ENCODE assay signal across 9 cellular contexts in the genomic region with DNA sequence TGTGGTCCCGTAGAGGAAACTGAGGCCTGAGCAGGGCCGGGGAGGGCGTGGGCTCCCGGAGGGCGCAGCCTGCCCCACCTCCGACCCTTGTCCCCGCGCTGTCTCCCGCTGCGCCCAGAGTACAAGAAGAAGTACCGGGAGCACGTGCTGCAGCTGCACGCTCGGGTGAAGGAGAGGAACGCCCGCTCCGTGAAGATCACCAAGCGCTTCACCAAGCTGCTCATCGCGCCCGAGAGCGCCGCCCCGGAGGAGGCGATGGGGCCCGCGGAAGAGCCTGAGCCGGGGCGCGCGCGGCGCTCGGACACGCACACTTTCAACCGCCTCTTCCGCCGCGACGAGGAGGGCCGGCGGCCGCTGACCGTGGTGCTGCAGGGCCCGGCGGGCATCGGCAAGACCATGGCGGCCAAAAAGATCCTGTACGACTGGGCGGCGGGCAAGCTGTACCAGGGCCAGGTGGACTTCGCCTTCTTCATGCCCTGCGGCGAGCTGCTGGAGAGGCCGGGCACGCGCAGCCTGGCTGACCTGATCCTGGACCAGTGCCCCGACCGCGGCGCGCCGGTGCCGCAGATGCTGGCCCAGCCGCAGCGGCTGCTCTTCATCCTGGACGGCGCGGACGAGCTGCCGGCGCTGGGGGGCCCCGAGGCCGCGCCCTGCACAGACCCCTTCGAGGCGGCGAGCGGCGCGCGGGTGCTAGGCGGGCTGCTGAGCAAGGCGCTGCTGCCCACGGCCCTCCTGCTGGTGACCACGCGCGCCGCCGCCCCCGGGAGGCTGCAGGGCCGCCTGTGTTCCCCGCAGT. TPM values are rescaled to one million over a fixed set of nuclear protein-coding genes. Genes with fewer than 3 reads are reported as not detected.
A peak's percentile ranks its signal among the peaks of the same experiment; 100 is the strongest.
DNase-seq lines count a peak whose midpoint lies in the region; ATAC-seq and TF ChIP-seq lines count a peak whose summit lies in the region.
"Had no signal": no experiment of that assay in that cellular context is flagged by ENCODE, and none has a peak within 500 bp of the region (broad histone marks: within the 10 kb centered on the region; RNA-seq: fewer than 3 reads in every experiment).

No MANE protein-coding gene starts in this region.

- H3K36me3 Mint-ChIP-seq in MCF 10A (ENCODE audit: insufficient read depth, unreplicated experiment) = no peaks in the 10 kb centered on the region
- peaks cover 25% of the 10 kb centered on the region for H3K36me3 Mint-ChIP-seq in activated T-helper 17 cell treated with anti-CD3 and anti-CD28 coated beads, Interleukin-2, amount 50 U/mL, for 72 hours (ENCODE audit: low read depth)

- H3K4me3 Mint-ChIP-seq in MCF 10A (ENCODE audit: unreplicated experiment) = no peak overlapping the region
- H3K4me3 Mint-ChIP-seq in activated T-helper 17 cell treated with anti-CD3 and anti-CD28 coated beads, Interleukin-2, amount 50 U/mL, for 72 hours = peak overlapping the region; percentile 71
- H3K4me3 Mint-ChIP-seq: nephron had no signal

- H3K4me1 ChIP-seq in iPS-15b (ENCODE audit: control insufficient read depth, insufficient read depth, low read length) = peaks cover under 1% of the 10 kb centered on the region

- H3K27me3 ChIP-seq in iPS-15b (ENCODE audit: control insufficient read depth, insufficient read depth, low read length) = peaks cover 51% of the 10 kb centered on the region

- H3K4me1 Mint-ChIP-seq in MCF 10A (ENCODE audit: insufficient read depth, unreplicated experiment) = peaks cover 6% of the 10 kb centered on the region
- H3K4me1 Mint-ChIP-seq in activated T-helper 17 cell treated with anti-CD3 and anti-CD28 coated beads, Interleukin-2, amount 50 U/mL, for 72 hours = peaks cover 30% of the 10 kb centered on the region

- peaks cover 54% of the 10 kb centered on the region for H3K27me3 Mint-ChIP-seq in MCF 10A (ENCODE audit: insufficient read depth, unreplicated experiment)
- H3K27me3 Mint-ChIP-seq in activated T-helper 17 cell treated with anti-CD3 and anti-CD28 coated beads, Interleukin-2, amount 50 U/mL, for 72 hours = peaks cover 5% of the 10 kb centered on the region

- intact Hi-C loops in MCF 10A (cut with micrococcal nuclease) = no loop called here

- BruUV-seq in MCF 10A (replicated peaks; lab: Mats Ljungman, UMichigan) = no TSS peak

- CTCF ChIA-PET in MCF 10A (lab: Yijun Ruan, JAX) = interaction anchor here (1.1 to 1.6 kb wide), 2 partner anchors 37 kb away, joined by 3 to 4 read pairs; no protein-coding TSS in a partner anchor

- no peaks in the 10 kb centered on the region for H3K9me3 Mint-ChIP-seq in MCF 10A (ENCODE audit: unreplicated experiment)
- H3K9me3 Mint-ChIP-seq in activated T-helper 17 cell treated with anti-CD3 and anti-CD28 coated beads, Interleukin-2, amount 50 U/mL, for 72 hours = peaks cover 4% of the 10 kb centered on the region

- POLR2A ChIA-PET in MCF 10A (lab: Yijun Ruan, JAX) = interaction anchor here (0.7 kb wide), 1 partner anchor 44 kb away, joined by 4 read pairs; a partner anchor contains a TSS

- H3K36me3 ChIP-seq in iPS-15b (ENCODE audit: control insufficient read depth, insufficient read depth, low read length) = no peaks in the 10 kb centered on the region

- H3K9me3 ChIP-seq in iPS-15b (ENCODE audit: control insufficient read depth, insufficient read depth, low read length) = no peaks in the 10 kb centered on the region

- DNase-seq in T47D (ENCODE audit: low read depth in 1 of 2, low spot score in 1 of 2) (peak; percentile 59 to 70), MCF 10A (ENCODE audit: unreplicated experiment) (no peak), pons (ENCODE audit: low spot score) (no peak), T-helper 9 cell (no peak), epidermal melanocyte (ENCODE audit: insufficient read length, low spot score) (no peak)
- DNase-seq in stimulated activated naive CD4-positive, alpha-beta T cell treated with Interleukin-2 at 50 U/mL for 16 hours (lab: John Stamatoyannopoulos, UW) = peak; percentile 10

- H3K4me3 ChIP-seq in iPS-15b (ENCODE audit: low read depth, low read length) = peak overlapping the region; percentile 39

- H3K27ac Mint-ChIP-seq in MCF 10A (ENCODE audit: low read depth, unreplicated experiment) = no peak overlapping the region
- no peak overlapping the region for H3K27ac Mint-ChIP-seq in activated T-helper 17 cell treated with anti-CD3 and anti-CD28 coated beads, Interleukin-2, amount 50 U/mL, for 72 hours
- H3K27ac Mint-ChIP-seq: nephron had no signal

- no peak for TF ChIP-seq CTCF in MCF 10A (IDR thresholded peaks at IDR 0.05; ENCODE audit: unreplicated experiment)

- ATAC-seq in activated T-helper 17 cell treated with anti-CD3 and anti-CD28 coated beads, Interleukin-2, amount 50 U/mL, for 72 hours (replicated peaks) = peak; percentile 57

- no peak overlapping the region for H3K9ac ChIP-seq in iPS-15b (ENCODE audit: low read depth, low read length)

- in situ Hi-C loops in T47D (cut with HindIII; ENCODE audit: low pct_unique_long_range_greater_than_20kb, low sequenced_read_pairs) = no loop called here

RNA-seq across cellular contexts. Expression of a gene that starts 2.0 kb away (rescaled TPM):
- total RNA-seq in MCF 10A (2022) = not detected in 2 replicates
- 1 to 10 TPM in 1 of 2 donors, under 1 TPM in 1; 0.43 to 2.2 TPM for total RNA-seq in activated T-helper 17 cell treated with anti-CD3 and anti-CD28 coated beads, Interleukin-2, amount 50 U/mL, for 72 hours

RNA-seq across cellular contexts. Expression of a gene that starts 8.8 kb away (rescaled TPM):
- total RNA-seq in MCF 10A (2022) = 6.3 and 8.5 TPM in 2 replicates
- 100 to 1,000 TPM in 1 of 2 donors, 10 to 100 TPM in 1; 31.7 to 196 TPM for total RNA-seq in activated T-helper 17 cell treated with anti-CD3 and anti-CD28 coated beads, Interleukin-2, amount 50 U/mL, for 72 hours

RNA-seq across cellular contexts. Expression of a gene that starts 19.2 kb away (rescaled TPM):
- total RNA-seq in MCF 10A (2022) = not detected in 2 replicates
- not detected for total RNA-seq in activated T-helper 17 cell treated with anti-CD3 and anti-CD28 coated beads, Interleukin-2, amount 50 U/mL, for 72 hours

RNA-seq across cellular contexts. Expression of a gene that starts 27.5 kb away (rescaled TPM):
- total RNA-seq in MCF 10A (2022) = 288 and 314 TPM in 2 replicates
- total RNA-seq in activated T-helper 17 cell treated with anti-CD3 and anti-CD28 coated beads, Interleukin-2, amount 50 U/mL, for 72 hours = 100 to 1,000 TPM; 187 to 261 TPM

RNA-seq across cellular contexts. Expression of a gene that starts 33.7 kb away (rescaled TPM):
- total RNA-seq in MCF 10A (2022) = 1.8 and 4.8 TPM in 2 replicates
- 10 to 100 TPM; 95.7 to 97.1 TPM for total RNA-seq in activated T-helper 17 cell treated with anti-CD3 and anti-CD28 coated beads, Interleukin-2, amount 50 U/mL, for 72 hours

Comparison
In these comparisons a context has a peak if more than half of its experiments do, and no peak if none do; other contexts are left out.
1. DNase-seq: peak in T47D (2 of 2) and stimulated activated naive CD4-positive, alpha-beta T cell treated with Interleukin-2 at 50 U/mL for 16 hours (single experiment); none in MCF 10A (single experiment), pons (single experiment), T-helper 9 cell (single experiment) and epidermal melanocyte (single experiment).